ENCODE assay signal across 8 cellular contexts in the genomic region with DNA sequence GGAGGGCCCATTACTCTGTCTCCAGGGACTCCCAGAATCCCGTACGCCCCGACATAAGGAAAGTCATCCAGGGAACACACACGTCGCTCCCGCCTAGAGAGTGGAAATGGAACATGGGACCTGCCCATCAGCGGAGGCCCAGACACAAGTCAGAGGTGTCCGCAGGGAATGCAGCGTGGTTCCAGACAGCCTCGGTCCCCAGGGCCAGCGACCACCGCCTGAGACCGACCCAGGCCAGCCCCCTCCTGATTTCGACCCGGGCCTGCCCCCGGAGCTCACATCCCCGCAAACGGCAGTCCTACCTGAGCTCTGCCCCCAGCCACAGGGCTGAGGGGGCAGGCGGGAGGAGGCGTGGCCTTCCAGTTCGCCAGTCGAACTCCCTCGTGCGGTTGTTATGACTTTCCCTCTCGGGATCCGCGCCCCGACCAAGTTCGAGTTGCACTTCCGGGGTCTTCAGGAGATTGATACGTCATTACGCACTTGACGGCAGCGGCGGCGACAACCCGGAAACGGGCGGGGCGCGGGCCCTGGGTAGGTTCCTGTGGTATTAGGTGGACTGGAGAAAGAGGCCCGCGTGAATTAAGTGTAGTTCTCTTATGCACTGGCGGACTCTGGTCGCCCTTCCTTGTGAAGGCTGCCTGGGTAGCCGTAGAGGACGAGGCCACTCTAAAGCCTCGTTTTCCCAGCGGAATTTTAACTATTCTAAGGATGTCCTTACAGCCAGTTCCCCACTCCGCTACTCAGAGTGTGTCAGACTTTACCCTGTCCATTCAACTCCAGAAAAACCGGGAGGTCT.
DNase-seq lines count a peak whose midpoint lies in the region; ATAC-seq and TF ChIP-seq lines count a peak whose summit lies in the region.

No MANE protein-coding gene starts in this region.

- POLR2A ChIA-PET in Panc1 (lab: Charles Lee), result no interaction called here

- peaks cover 18% of the 10 kb centered on the region for H3K4me1 Mint-ChIP-seq in activated T-cell treated with anti-CD3 and anti-CD28 coated beads, Interleukin-2, amount 50 U/mL, for 72 hours (ENCODE audit: low read depth)

- H3K27ac ChIP-seq in DND-41 (ENCODE audit: low read length) (peak overlapping the region; percentile 86), KMS-11 (peak overlapping the region; percentile 33), Panc1 (ENCODE audit: low read length) (peak overlapping the region; percentile 95), esophagus squamous epithelium (peak overlapping the region; percentile 87 to 98 (median 93))

- peak in 3 of 4 donors; percentile 24 to 64 (median 29) for TF ChIP-seq POLR2A in esophagus squamous epithelium (IDR thresholded peaks at IDR 0.05)

- H3K79me2 ChIP-seq in DND-41 (ENCODE audit: insufficient read depth, low read length) (peaks cover 44% of the 10 kb centered on the region), KMS-11 (ENCODE audit: insufficient read depth, low read depth) (peaks cover 10% of the 10 kb centered on the region)

- ATAC-seq in DND-41 (ENCODE audit: insufficient read depth, low read depth) (peak; percentile 95), GM21786 (IDR thresholded peaks at IDR 0.05; ENCODE audit: unreplicated experiment) (peak; percentile 100), Panc1 (peak; percentile 99)
- peak; percentile 98 to 99 for ATAC-seq in activated T-cell treated with anti-CD3 and anti-CD28 coated beads, Interleukin-2, amount 50 U/mL, for 72 hours (replicated peaks in 1 of 2)

- H3K4me3 ChIP-seq in DND-41 (ENCODE audit: low read depth in 1 of 2, low read length in 2 of 2) (peak overlapping the region; percentile 43 to 92), KMS-11 (IDR thresholded peaks at IDR 0.05; ENCODE audit: insufficient read depth, low read depth, low read length) (no peak overlapping the region), Panc1 (ENCODE audit: low read depth in 2 of 2, low read length in 2 of 2) (peak overlapping the region; percentile 83 to 84), esophagus squamous epithelium (peak overlapping the region; percentile 55 to 98 (median 78))

- in situ Hi-C loops in Panc1 (cut with HindIII; ENCODE audit: low pct_unique_long_range_greater_than_20kb, low sequenced_read_pairs), result no loop called here

- CTCF ChIA-PET in Panc1 (lab: Charles Lee), result no interaction called here

- TF ChIP-seq CTCF in DND-41 (IDR thresholded peaks at IDR 0.05; ENCODE audit: borderline replicate concordance, extremely low read depth, low read length, poor library complexity, severe bottlenecking) (peak; percentile 42), KMS-11 (conservative IDR thresholded peaks at IDR 0.05; ENCODE audit: low read depth, low read length) (no peak), Panc1 (IDR thresholded peaks at IDR 0.05) (no peak), esophagus squamous epithelium (IDR thresholded peaks at IDR 0.05) (peak in 3 of 6 experiments; percentile 7 to 27 (median 20))

- H3K36me3 ChIP-seq in DND-41 (ENCODE audit: insufficient read depth, low read length) (no peaks in the 10 kb centered on the region), KMS-11 (ENCODE audit: insufficient read depth) (no peaks in the 10 kb centered on the region), Panc1 (ENCODE audit: control insufficient read depth, insufficient read depth, low read length) (no peaks in the 10 kb centered on the region), esophagus squamous epithelium (no peaks in the 10 kb centered on the region)

- H3K36me3 Mint-ChIP-seq in activated T-cell treated with anti-CD3 and anti-CD28 coated beads, Interleukin-2, amount 50 U/mL, for 72 hours (ENCODE audit: insufficient read depth in 2 of 2), result peaks cover 13 to 14% of the 10 kb centered on the region in 2 donors

- H3K4me3 Mint-ChIP-seq in activated T-cell treated with anti-CD3 and anti-CD28 coated beads, Interleukin-2, amount 50 U/mL, for 72 hours, result peak overlapping the region; percentile 88 to 96

- H3K4me1 ChIP-seq in DND-41 (ENCODE audit: insufficient read depth, low read length), result peaks cover 28% of the 10 kb centered on the region
- H3K4me1 ChIP-seq in KMS-11 (ENCODE audit: low read depth, poor library complexity, severe bottlenecking), result peaks cover 8% of the 10 kb centered on the region
- H3K4me1 ChIP-seq in Panc1 (ENCODE audit: control insufficient read depth, insufficient read depth, low read length), result peaks cover 7% of the 10 kb centered on the region
- peaks cover 0 to 27% (median 3%) of the 10 kb centered on the region in 3 donors for H3K4me1 ChIP-seq in esophagus squamous epithelium

- peak overlapping the region; percentile 72 for H3K9ac ChIP-seq in DND-41 (ENCODE audit: low read depth, low read length)
- peak overlapping the region; percentile 72 for H3K9ac ChIP-seq in KMS-11

- peak overlapping the region; percentile 94 for H3K27ac Mint-ChIP-seq in activated T-cell treated with anti-CD3 and anti-CD28 coated beads, Interleukin-2, amount 50 U/mL, for 72 hours

- DNase-seq in DND-41 (peak; percentile 94), Panc1 (ENCODE audit: low read depth, low spot score) (peak; percentile 77), esophagus squamous epithelium (lab: John Stamatoyannopoulos, UW) (peak; percentile 73), myocyte (ENCODE audit: low read depth) (peak; percentile 97)
- peak; percentile 93 to 94 for DNase-seq in activated T-cell treated with anti-CD3 and anti-CD28 coated beads, Interleukin-2, amount 50 U/mL, for 72 hours
- DNase-seq in stimulated activated CD8-positive, alpha-beta memory T cell treated with anti-CD3 and anti-CD28 coated beads, Interleukin-7, amount 100 ng/mL, for 4 hours (ENCODE audit: low read depth in 2 of 2), result peak; percentile 90 to 93

- H3K27me3 Mint-ChIP-seq in activated T-cell treated with anti-CD3 and anti-CD28 coated beads, Interleukin-2, amount 50 U/mL, for 72 hours (ENCODE audit: low read depth), result no peaks in the 10 kb centered on the region

- H4K20me1 ChIP-seq in DND-41 (ENCODE audit: insufficient read depth, low read length) (no peaks in the 10 kb centered on the region), KMS-11 (ENCODE audit: insufficient read depth) (no peaks in the 10 kb centered on the region)

- H3K9me3 ChIP-seq in DND-41 (ENCODE audit: insufficient read depth, low read length, severe bottlenecking) (peaks cover 11% of the 10 kb centered on the region), Panc1 (ENCODE audit: control insufficient read depth, insufficient read depth, low read depth, low read length) (no peaks in the 10 kb centered on the region), esophagus squamous epithelium (peaks cover 0 to 4% (median under 1%) of the 10 kb centered on the region in 3 donors)

- intact Hi-C loops in Panc1 (cut with micrococcal nuclease; ENCODE audit: unreplicated experiment) (no loop called here), esophagus squamous epithelium (cut with DNase I) (no loop called here)

- H3K27me3 ChIP-seq in DND-41 (ENCODE audit: insufficient read depth, low read length, poor library complexity), result no peaks in the 10 kb centered on the region
- H3K27me3 ChIP-seq in KMS-11 (ENCODE audit: insufficient read depth, low read depth), result no peaks in the 10 kb centered on the region
- no peaks in the 10 kb centered on the region for H3K27me3 ChIP-seq in Panc1 (ENCODE audit: control insufficient read depth, insufficient read depth, low read length)
- H3K27me3 ChIP-seq in esophagus squamous epithelium, result no peaks in the 10 kb centered on the region

- H2AFZ ChIP-seq in DND-41 (ENCODE audit: low read depth, low read length) (peak overlapping the region; percentile 81), KMS-11 (ENCODE audit: low read depth) (peak overlapping the region; percentile 99)

- H3K4me2 ChIP-seq in DND-41 (ENCODE audit: insufficient read depth, low read length) (peak overlapping the region; percentile 73), KMS-11 (peak overlapping the region; percentile 58)

- TSS peak; percentile 58 for BruUV-seq in Panc1 (replicated peaks; lab: Mats Ljungman, UMichigan)

- H3K9me3 Mint-ChIP-seq in activated T-cell treated with anti-CD3 and anti-CD28 coated beads, Interleukin-2, amount 50 U/mL, for 72 hours, result peaks cover 8 to 9% of the 10 kb centered on the region in 2 donors

- 3 to 11% methylated on average over 11 to 25 of the region's 51 CpGs for WGBS in esophagus squamous epithelium, 2 donors

Comparison
In these comparisons a context has a peak if more than half of its experiments do, and no peak if none do; other contexts are left out.
1. H3K27ac ChIP-seq: peak in every context shown above with its lines; median percentile 95 in Panc1; 93 in esophagus squamous epithelium; 86 in DND-41; 33 in KMS-11.